9 cellular contexts compared by ENCODE assay signal in genomic region chr2:17518212-17519154, GRCh38. TPM values are rescaled to one million over a fixed set of nuclear protein-coding genes. Genes with fewer than 3 reads are reported as not detected.
DNase-seq lines count a peak whose midpoint lies in the region; ATAC-seq and TF ChIP-seq lines count a peak whose summit lies in the region.
"Had no signal": no experiment of that assay in that cellular context is flagged by ENCODE, and none has a peak within 500 bp of the region (broad histone marks: within the 10 kb centered on the region; RNA-seq: fewer than 3 reads in every experiment).

TSS of gene RAD51AP2 (minus strand) at chr2:17518440. CDS start at chr2:17518415, 25 bp downstream.

- no CpG with 5 or more reads among the region's 38 CpGs for WGBS in mesendoderm (ENCODE audit: extremely low coverage, insufficient coverage, low lambda C conversion rate)
- WGBS in testis, 2 donors = 3% methylated on average over 36 to 38 of the region's 38 CpGs

- TF ChIP-seq CTCF in RWPE2 (IDR thresholded peaks at IDR 0.05; ENCODE audit: poor library complexity, severe bottlenecking) (no peak), endothelial cell (IDR thresholded peaks at IDR 0.05; ENCODE audit: unreplicated experiment) (no peak), testis (IDR thresholded peaks at IDR 0.05) (no peak)

- H3K36me3 ChIP-seq in RWPE2 (ENCODE audit: low read depth) = no peaks in the 10 kb centered on the region
- H3K36me3 ChIP-seq in mesendoderm (ENCODE audit: control insufficient read depth, insufficient read depth, low read length) = no peaks in the 10 kb centered on the region
- no peaks in the 10 kb centered on the region for H3K36me3 ChIP-seq in testis (ENCODE audit: low read depth, missing control alignments)

- peak within 1 kb of the TSS; percentile 85 for H3K4me3 Mint-ChIP-seq in endothelial cell (ENCODE audit: unreplicated experiment)

- DNase-seq in RWPE2 (ENCODE audit: low spot score) = peak; percentile 79
- DNase-seq in endothelial cell (ENCODE audit: low spot score) = peak; percentile 80
- DNase-seq in mesendoderm = peak; percentile 98
- DNase-seq in testis = peak; percentile 92
- no peak for DNase-seq in NCI-H1048 (lab: John Stamatoyannopoulos, UW)

- H3K27me3 Mint-ChIP-seq in endothelial cell (ENCODE audit: unreplicated experiment) = no peaks in the 10 kb centered on the region

- no peak for TF ChIP-seq POLR2A in testis (IDR thresholded peaks at IDR 0.05)

- no peak within 1 kb of the TSS for H4K5ac ChIP-seq in mesendoderm (ENCODE audit: low read length)

- H2BK15ac ChIP-seq in mesendoderm (replicated peaks; ENCODE audit: low read depth) = no peak within 1 kb of the TSS

- H3K9me3 Mint-ChIP-seq in endothelial cell (ENCODE audit: unreplicated experiment) = no peaks in the 10 kb centered on the region

- no peak within 1 kb of the TSS for H2BK120ac ChIP-seq in mesendoderm (ENCODE audit: low read depth, low read length)

- H3K4me3 ChIP-seq in GM08714 (ENCODE audit: low read length) (peak within 1 kb of the TSS; percentile 62), RWPE2 (ENCODE audit: severe bottlenecking) (peak within 1 kb of the TSS; percentile 34), mesendoderm (ENCODE audit: low read length) (peak within 1 kb of the TSS; percentile 30), testis (peak within 1 kb of the TSS; percentile 43 to 53)

- H4K8ac ChIP-seq in mesendoderm (ENCODE audit: low read depth, low read length) = no peak within 1 kb of the TSS

- H3K56ac ChIP-seq in mesendoderm (ENCODE audit: low read length) = peak within 1 kb of the TSS; percentile 83

- no peaks in the 10 kb centered on the region for H3K36me3 Mint-ChIP-seq in endothelial cell (ENCODE audit: low read depth, unreplicated experiment)

- H3K79me2 ChIP-seq in mesendoderm (ENCODE audit: control insufficient read depth, insufficient read depth, low read length) = no peaks in the 10 kb centered on the region

- H3K4me1 ChIP-seq in RWPE2 (ENCODE audit: insufficient read depth, poor library complexity, severe bottlenecking) = peaks cover 6% of the 10 kb centered on the region
- H3K4me1 ChIP-seq in mesendoderm (ENCODE audit: control insufficient read depth, low read depth, low read length) = peaks cover 2% of the 10 kb centered on the region
- H3K4me1 ChIP-seq in testis = no peaks in the 10 kb centered on the region

- H3K4ac ChIP-seq in mesendoderm (ENCODE audit: low read depth, low read length) = no peak within 1 kb of the TSS

- no peaks in the 10 kb centered on the region for H3K79me1 ChIP-seq in mesendoderm (ENCODE audit: low read length)

- H3K9ac ChIP-seq in mesendoderm (ENCODE audit: low read length) = peak within 1 kb of the TSS; percentile 77

- H3K27ac ChIP-seq in RWPE2 (ENCODE audit: poor library complexity, severe bottlenecking) (no peak within 1 kb of the TSS), mesendoderm (ENCODE audit: low read depth, low read length) (peak within 1 kb of the TSS; percentile 91), testis (peak within 1 kb of the TSS; percentile 57 to 78)
- H3K27ac ChIP-seq: epithelial cell of prostate had no signal

- no peak within 1 kb of the TSS for H3K23ac ChIP-seq in mesendoderm (ENCODE audit: low read length)

- peak within 1 kb of the TSS; percentile 65 for H3K4me2 ChIP-seq in mesendoderm (ENCODE audit: low read length)

- H2AK5ac ChIP-seq in mesendoderm (ENCODE audit: low read length) = no peak within 1 kb of the TSS

- H3K4me1 Mint-ChIP-seq in endothelial cell (ENCODE audit: unreplicated experiment) = peaks cover 10% of the 10 kb centered on the region

- H3K18ac ChIP-seq in mesendoderm (ENCODE audit: low read length) = peak within 1 kb of the TSS; percentile 76

- H2BK5ac ChIP-seq in mesendoderm (ENCODE audit: low read length) = no peak within 1 kb of the TSS

- intact Hi-C loops in testis (cut with DNase I; ENCODE audit: low total_unique reads) = no loop called here

- H3K9me3 ChIP-seq in RWPE2 (ENCODE audit: severe bottlenecking) (no peaks in the 10 kb centered on the region), testis (no peaks in the 10 kb centered on the region)

- ATAC-seq in GM21367 (IDR thresholded peaks at IDR 0.05; ENCODE audit: unreplicated experiment) (peak; percentile 87), HG03521 (IDR thresholded peaks at IDR 0.05; ENCODE audit: unreplicated experiment) (peak; percentile 81), RWPE2 (ENCODE audit: low read depth) (peak; percentile 95)

- H3K27me3 ChIP-seq in RWPE2 (ENCODE audit: insufficient read depth, poor library complexity, severe bottlenecking) (peaks cover 11% of the 10 kb centered on the region), mesendoderm (ENCODE audit: insufficient read depth, low read length, poor library complexity) (no peaks in the 10 kb centered on the region), testis (no peaks in the 10 kb centered on the region)

- H3K27ac Mint-ChIP-seq in endothelial cell (ENCODE audit: unreplicated experiment) = peak within 1 kb of the TSS; percentile 49

RNA-seq across cellular contexts. Expression of gene RAD51AP2, which starts in this region (rescaled TPM):
- 0.44 TPM for total RNA-seq in endothelial cell (ENCODE audit: unreplicated experiment)
- polyA plus RNA-seq in mesendoderm (2013, experiment 1 of 2) = 0.07 TPM
- 0.07 TPM for polyA plus RNA-seq in mesendoderm (2013, experiment 2 of 2)
- 10 to 100 TPM; 11.1 to 22.7 TPM for total RNA-seq in testis
- 2.7 TPM for polyA plus RNA-seq in testis (ENCODE audit: insufficient read depth, low read depth, low replicate concordance)

Comparison
In these comparisons a context has a peak if more than half of its experiments do, and no peak if none do; other contexts are left out.
1. Peak in DNase-seq in endothelial cell; RNA of the gene not detected or under 1 TPM.